In genomic region chr2:43402002-43402401, GRCh38 we compare ENCODE assay signal across 9 cellular contexts.
DNase-seq lines count a peak whose midpoint lies in the region; ATAC-seq and TF ChIP-seq lines count a peak whose summit lies in the region.
"Had no signal": no experiment of that assay in that cellular context is flagged by ENCODE, and none has a peak within 500 bp of the region (broad histone marks: within the 10 kb centered on the region; RNA-seq: fewer than 3 reads in every experiment).

No MANE protein-coding gene starts in this region.

- no peaks in the 10 kb centered on the region for H3K27me3 Mint-ChIP-seq in activated T-cell treated with anti-CD3 and anti-CD28 coated beads, Interleukin-2, amount 50 U/mL, for 24 hours

- peak overlapping the region; percentile 67 for H3K27ac Mint-ChIP-seq in activated T-cell treated with anti-CD3 and anti-CD28 coated beads, Interleukin-2, amount 50 U/mL, for 24 hours

- H3K27ac ChIP-seq in OCI-LY3 (ENCODE audit: low read length), result peak overlapping the region; percentile 97

- ATAC-seq in HG02759 (IDR thresholded peaks at IDR 0.05; ENCODE audit: unreplicated experiment), result peak; percentile 85
- peak; percentile 91 for ATAC-seq in stimulated activated naive CD8-positive, alpha-beta T cell treated with anti-CD3 and anti-CD28 coated beads, Interleukin-15, Interleukin-2, amounts not matched to agents 100 U/mL and 50 U/mL, for 24 hours

- peaks cover 7% of the 10 kb centered on the region for H3K36me3 ChIP-seq in OCI-LY3 (replicated peaks; ENCODE audit: low read depth, low read length)

- H3K4me3 Mint-ChIP-seq in activated T-cell treated with anti-CD3 and anti-CD28 coated beads, Interleukin-2, amount 50 U/mL, for 24 hours, result no peak overlapping the region

- H3K9me3 Mint-ChIP-seq in activated T-cell treated with anti-CD3 and anti-CD28 coated beads, Interleukin-2, amount 50 U/mL, for 24 hours, result no peaks in the 10 kb centered on the region

- H3K4me1 Mint-ChIP-seq in activated T-cell treated with anti-CD3 and anti-CD28 coated beads, Interleukin-2, amount 50 U/mL, for 24 hours (ENCODE audit: low read depth), result peaks cover 10% of the 10 kb centered on the region

- no peak for DNase-seq in activated T-cell treated with anti-CD3 and anti-CD28 coated beads, Interleukin-2, amount 50 U/mL, for 24 hours
- DNase-seq in activated T-cell treated with anti-CD3 and anti-CD28 coated beads, Interleukin-2, amount 50 U/mL, for 1 hour, result no peak
- DNase-seq in stimulated activated naive CD8-positive, alpha-beta T cell treated with anti-CD3 and anti-CD28 coated beads, Interleukin-15, Interleukin-2, amounts not matched to agents 100 U/mL and 50 U/mL, for 24 hours, result peak; percentile 35
- no peak for DNase-seq in effector CD8-positive, alpha-beta T cell (lab: John Stamatoyannopoulos, UW)
- DNase-seq in NCI-H2029 (lab: John Stamatoyannopoulos, UW), result no peak
- DNase-seq in C1 segment of cervical spinal cord (lab: John Stamatoyannopoulos, UW), result no peak
- DNase-seq: effector CD4-positive, alpha-beta T cell had no signal

- no peak for TF ChIP-seq CTCF in OCI-LY3 (IDR thresholded peaks at IDR 0.05; ENCODE audit: low read depth, low read length)

- no peak overlapping the region for H2AFZ ChIP-seq in OCI-LY3 (ENCODE audit: low read depth, low read length)

- peaks cover 62% of the 10 kb centered on the region for H3K4me1 ChIP-seq in OCI-LY3 (ENCODE audit: low read length)

- peak overlapping the region; percentile 79 for H3K9ac ChIP-seq in OCI-LY3 (ENCODE audit: low read length)

- peaks cover 41% of the 10 kb centered on the region for H3K36me3 Mint-ChIP-seq in activated T-cell treated with anti-CD3 and anti-CD28 coated beads, Interleukin-2, amount 50 U/mL, for 24 hours (ENCODE audit: low read depth)

- H3K4me3 ChIP-seq in OCI-LY3 (ENCODE audit: low read length), result peak overlapping the region; percentile 53

- peak overlapping the region; percentile 84 for H3K4me2 ChIP-seq in OCI-LY3 (ENCODE audit: low read length)

- H3K9me3 ChIP-seq in OCI-LY3 (ENCODE audit: insufficient read depth, low read length), result no peaks in the 10 kb centered on the region

- H4K20me1 ChIP-seq in OCI-LY3 (ENCODE audit: insufficient read depth, low read length), result no peaks in the 10 kb centered on the region

- H3K79me2 ChIP-seq in OCI-LY3 (ENCODE audit: low read length), result peaks cover 8% of the 10 kb centered on the region; the same call in 1 of the 2 replicates

- no peaks in the 10 kb centered on the region for H3K27me3 ChIP-seq in OCI-LY3 (ENCODE audit: low read depth, low read length)
